ENCODE assay signal across 23 cellular contexts in genomic region chr2:39933166-39933565, GRCh38.
DNase-seq lines count a peak whose midpoint lies in the region; ATAC-seq, FAIRE-seq and TF ChIP-seq lines count a peak whose summit lies in the region.
"Had no signal": no experiment of that assay in that cellular context is flagged by ENCODE, and none has a peak within 500 bp of the region (broad histone marks: within the 10 kb centered on the region; RNA-seq: fewer than 3 reads in every experiment).

No MANE protein-coding gene starts in this region.

- DNase-seq in SK-N-SH (no peak), HFFc6 (no peak), NCI-H69 (lab: John Stamatoyannopoulos, UW) (peak; percentile 58), GM12892 (ENCODE audit: insufficient read length) (no peak), upper lobe of left lung (no peak)
- no peak for DNase-seq in activated T-helper 2 cell treated with anti-CD3 and anti-CD28 coated beads, Interferon-gamma antibody, Interleukin-2, Interleukin-4, amounts not matched to agents 10 μg/mL and 5 μg/mL and 100 μg/mL, durations not matched to agents 14 hours and 24 hours and 36 hours (ENCODE audit: low spot score)
- DNase-seq: Caco-2; CD4-positive, CD25-positive, alpha-beta regulatory T cell; CD8-positive, alpha-beta T cell; DMS79; EL; GDM1; GOT3 had no signal

- H3K4me2 ChIP-seq in SK-N-SH = no peak overlapping the region
- H3K4me2 ChIP-seq: BLaER1 had no signal

- H3K36me3 ChIP-seq in SK-N-SH (replicated peaks in 1 of 2; ENCODE audit: control insufficient read depth in 1 of 2, insufficient read depth in 2 of 2, low read length in 1 of 2) (no peaks in the 10 kb centered on the region), upper lobe of left lung (no peaks in the 10 kb centered on the region)
- H3K36me3 ChIP-seq: BLaER1, HAP-1 had no signal

- H3K4me3 Mint-ChIP-seq in HFFc6 (0 out of 2 replicates have a peak overlapping the region, but pooled peaks have one; percentile 37), nephron (no peak overlapping the region)
- no peak overlapping the region for H3K4me3 Mint-ChIP-seq in activated T-helper 2 cell treated with anti-CD3 and anti-CD28 coated beads, Interferon-gamma antibody, Interleukin-2, Interleukin-4, amounts not matched to agents 10 μg/mL and 5 μg/mL and 100 μg/mL, durations not matched to agents 14 hours and 24 hours and 36 hours (ENCODE audit: low read depth)
- H3K4me3 Mint-ChIP-seq: B cell; CD4-positive, CD25-positive, alpha-beta regulatory T cell; CD8-positive, alpha-beta T cell had no signal

- ATAC-seq in SK-N-SH treated with all-trans-retinoic acid at 6 μM for 48 hours (no peak), upper lobe of left lung (ENCODE audit: low FRiP score in 2 of 2) (no peak)
- ATAC-seq: CD8-positive, alpha-beta T cell; GM12878 had no signal

- H3K27ac Mint-ChIP-seq in HFFc6 (peak overlapping the region; percentile 82), nephron (peak overlapping the region; percentile 43 to 83 (median 78))
- H3K27ac Mint-ChIP-seq in activated T-helper 2 cell treated with anti-CD3 and anti-CD28 coated beads, Interferon-gamma antibody, Interleukin-2, Interleukin-4, amounts not matched to agents 10 μg/mL and 5 μg/mL and 100 μg/mL, durations not matched to agents 14 hours and 24 hours and 36 hours = no peak overlapping the region
- H3K27ac Mint-ChIP-seq: B cell; CD4-positive, CD25-positive, alpha-beta regulatory T cell; CD8-positive, alpha-beta T cell had no signal

- H3K27ac ChIP-seq in SK-N-SH (ENCODE audit: low read depth in 2 of 2, low read length in 1 of 2) = no peak overlapping the region
- no peak overlapping the region for H3K27ac ChIP-seq in upper lobe of left lung
- H3K27ac ChIP-seq: 22Rv1, BLaER1, C4-2B had no signal

- intact Hi-C loops in activated T-helper 2 cell treated with anti-CD3 and anti-CD28 coated beads, Interferon-gamma antibody, Interleukin-2, Interleukin-4, amounts not matched to agents 10 μg/mL and 5 μg/mL and 100 μg/mL, durations not matched to agents 14 hours and 24 hours and 36 hours (cut with micrococcal nuclease) = no loop called here

- peaks cover 0 to 6% of the 10 kb centered on the region in 2 experiments; a peak in 2 of 4 replicates for H3K4me1 ChIP-seq in SK-N-SH (ENCODE audit: control insufficient read depth in 1 of 2, insufficient read depth in 2 of 2, low read depth in 1 of 2, low read length in 1 of 2)
- H3K4me1 ChIP-seq in upper lobe of left lung = no peaks in the 10 kb centered on the region
- H3K4me1 ChIP-seq: Caco-2 had no signal

- no peaks in the 10 kb centered on the region for H3K9me2 ChIP-seq in SK-N-SH

- H3K36me3 Mint-ChIP-seq in HFFc6 (ENCODE audit: low read depth) = peaks cover 29% of the 10 kb centered on the region
- H3K36me3 Mint-ChIP-seq in nephron (ENCODE audit: low read depth) = no peaks in the 10 kb centered on the region
- peaks cover 90% of the 10 kb centered on the region for H3K36me3 Mint-ChIP-seq in activated T-helper 2 cell treated with anti-CD3 and anti-CD28 coated beads, Interferon-gamma antibody, Interleukin-2, Interleukin-4, amounts not matched to agents 10 μg/mL and 5 μg/mL and 100 μg/mL, durations not matched to agents 14 hours and 24 hours and 36 hours (ENCODE audit: low read depth)
- H3K36me3 Mint-ChIP-seq: CD4-positive, CD25-positive, alpha-beta regulatory T cell; CD8-positive, alpha-beta T cell had no signal

- WGBS in SK-N-SH (ENCODE audit: low lambda C conversion rate) = 68% methylated on average over 2 of the region's 2 CpGs
- WGBS in upper lobe of left lung, 2 donors = 58 to 60% methylated on average over 2 of the region's 2 CpGs

- CTCF ChIA-PET in SK-N-SH (lab: Yijun Ruan, JAX) = interaction anchor here (0.6 to 1.3 kb wide), 3 partner anchors 20 to 1481 kb away, joined by 3 to 4 read pairs (median 4); no protein-coding TSS in a partner anchor

- no peaks in the 10 kb centered on the region for H3K9me3 ChIP-seq in SK-N-SH
- H3K9me3 ChIP-seq in upper lobe of left lung = no peaks in the 10 kb centered on the region
- H3K9me3 ChIP-seq: Caco-2 had no signal

- FAIRE-seq in GM12892 (lab: Jason Lieb, UNC) = no peak
- FAIRE-seq: GM12878, GM18507, H54 had no signal

- no peak; a peak in 1 of 4 replicates for TF ChIP-seq EP300 in SK-N-SH (IDR thresholded peaks at IDR 0.05; ENCODE audit: borderline replicate concordance in 1 of 2, low read depth in 1 of 2, low read length in 1 of 2)
- TF ChIP-seq EP300 in upper lobe of left lung (IDR thresholded peaks at IDR 0.05) = no peak

- H2AFZ ChIP-seq in SK-N-SH (ENCODE audit: low read depth) = no peak overlapping the region

- H3K79me2 ChIP-seq in SK-N-SH (ENCODE audit: insufficient read depth) = no peaks in the 10 kb centered on the region

- no peaks in the 10 kb centered on the region for H4K20me1 ChIP-seq in SK-N-SH (ENCODE audit: insufficient read depth)
- H4K20me1 ChIP-seq: BLaER1 had no signal

- H3K4me1 Mint-ChIP-seq in HFFc6 (ENCODE audit: low read depth) (peaks cover 84% of the 10 kb centered on the region), nephron (peaks cover 5% of the 10 kb centered on the region)
- peaks cover 51% of the 10 kb centered on the region for H3K4me1 Mint-ChIP-seq in activated T-helper 2 cell treated with anti-CD3 and anti-CD28 coated beads, Interferon-gamma antibody, Interleukin-2, Interleukin-4, amounts not matched to agents 10 μg/mL and 5 μg/mL and 100 μg/mL, durations not matched to agents 14 hours and 24 hours and 36 hours (ENCODE audit: low read depth)
- H3K4me1 Mint-ChIP-seq: B cell had no signal

- H3K4me3 ChIP-seq in SK-N-SH (ENCODE audit: low read depth in 2 of 2, low read length in 1 of 2) = no peak overlapping the region
- H3K4me3 ChIP-seq in upper lobe of left lung = no peak overlapping the region
- H3K4me3 ChIP-seq: BLaER1, GM12878, HAP-1 had no signal

- H3F3A ChIP-seq in SK-N-SH (replicated peaks; ENCODE audit: insufficient read depth) = no peaks in the 10 kb centered on the region

- no peak for TF ChIP-seq CTCF in SK-N-SH (IDR thresholded peaks at IDR 0.05)
- no peak for TF ChIP-seq CTCF in HFFc6 (IDR thresholded peaks at IDR 0.05)
- TF ChIP-seq CTCF in nephron (IDR thresholded peaks at IDR 0.05; ENCODE audit: unreplicated experiment in 3 of 3) = no peak
- TF ChIP-seq CTCF in upper lobe of left lung (IDR thresholded peaks at IDR 0.05) = no peak

- H3K9me3 Mint-ChIP-seq in HFFc6 (peaks cover 7% of the 10 kb centered on the region), nephron (no peaks in the 10 kb centered on the region)
- peaks cover 23% of the 10 kb centered on the region for H3K9me3 Mint-ChIP-seq in activated T-helper 2 cell treated with anti-CD3 and anti-CD28 coated beads, Interferon-gamma antibody, Interleukin-2, Interleukin-4, amounts not matched to agents 10 μg/mL and 5 μg/mL and 100 μg/mL, durations not matched to agents 14 hours and 24 hours and 36 hours
- H3K9me3 Mint-ChIP-seq: CD4-positive, CD25-positive, alpha-beta regulatory T cell; CD8-positive, alpha-beta T cell had no signal

- H3K27me3 ChIP-seq in SK-N-SH (ENCODE audit: insufficient read depth) (no peaks in the 10 kb centered on the region), upper lobe of left lung (no peaks in the 10 kb centered on the region)
- H3K27me3 ChIP-seq: BLaER1 had no signal

- no peak for TF ChIP-seq RAD21 in SK-N-SH (IDR thresholded peaks at IDR 0.05; ENCODE audit: low read length)

- TF ChIP-seq POLR2A in GM12892 (IDR thresholded peaks at IDR 0.05; ENCODE audit: low read depth, low read length) (no peak), upper lobe of left lung (IDR thresholded peaks at IDR 0.05) (no peak)

- POLR2A ChIA-PET in SK-N-SH (lab: Yijun Ruan, JAX) = no interaction called here

- H3K27me3 Mint-ChIP-seq in HFFc6 (ENCODE audit: insufficient read depth) = no peaks in the 10 kb centered on the region
- no peaks in the 10 kb centered on the region for H3K27me3 Mint-ChIP-seq in nephron (ENCODE audit: low read depth)
- no peaks in the 10 kb centered on the region for H3K27me3 Mint-ChIP-seq in activated T-helper 2 cell treated with anti-CD3 and anti-CD28 coated beads, Interferon-gamma antibody, Interleukin-2, Interleukin-4, amounts not matched to agents 10 μg/mL and 5 μg/mL and 100 μg/mL, durations not matched to agents 14 hours and 24 hours and 36 hours (ENCODE audit: low read depth)

- H3K9ac ChIP-seq in SK-N-SH = no peak overlapping the region
- H3K9ac ChIP-seq: BLaER1 had no signal

TF ChIP-seq in SK-N-SH, 30 proteins besides CTCF, POLR2A, EP300 and RAD21:
- TF ChIP-seq RCOR1 (IDR thresholded peaks at IDR 0.05; ENCODE audit: low read length) = peak; percentile 46; the same call in 1 of the 2 replicates
- TF ChIP-seq, protein P1, sequence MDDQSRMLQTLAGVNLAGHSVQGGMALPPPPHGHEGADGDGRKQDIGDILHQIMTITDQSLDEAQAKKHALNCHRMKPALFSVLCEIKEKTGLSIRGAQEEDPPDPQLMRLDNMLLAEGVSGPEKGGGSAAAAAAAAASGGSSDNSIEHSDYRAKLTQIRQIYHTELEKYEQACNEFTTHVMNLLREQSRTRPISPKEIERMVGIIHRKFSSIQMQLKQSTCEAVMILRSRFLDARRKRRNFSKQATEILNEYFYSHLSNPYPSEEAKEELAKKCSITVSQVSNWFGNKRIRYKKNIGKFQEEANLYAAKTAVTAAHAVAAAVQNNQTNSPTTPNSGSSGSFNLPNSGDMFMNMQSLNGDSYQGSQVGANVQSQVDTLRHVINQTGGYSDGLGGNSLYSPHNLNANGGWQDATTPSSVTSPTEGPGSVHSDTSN (IDR thresholded peaks at IDR 0.05) = no peak

TF ChIP-seq in SK-N-SH treated with all-trans-retinoic acid at 6 μM for 48 hours, 23 proteins besides CTCF, POLR2A, EP300 and RAD21 (continues in another document):
- TF ChIP-seq CSDC2 (CRISPR knock-in tag; IDR thresholded peaks at IDR 0.05) (no peak), CREB5 (CRISPR knock-in tag; IDR thresholded peaks at IDR 0.05; ENCODE audit: low read depth) (no peak), ZFP3 (CRISPR knock-in tag; IDR thresholded peaks at IDR 0.05) (no peak), ISL1 (CRISPR knock-in tag; IDR thresholded peaks at IDR 0.05) (no peak)
